8 cellular contexts compared by ENCODE assay signal in the genomic region with DNA sequence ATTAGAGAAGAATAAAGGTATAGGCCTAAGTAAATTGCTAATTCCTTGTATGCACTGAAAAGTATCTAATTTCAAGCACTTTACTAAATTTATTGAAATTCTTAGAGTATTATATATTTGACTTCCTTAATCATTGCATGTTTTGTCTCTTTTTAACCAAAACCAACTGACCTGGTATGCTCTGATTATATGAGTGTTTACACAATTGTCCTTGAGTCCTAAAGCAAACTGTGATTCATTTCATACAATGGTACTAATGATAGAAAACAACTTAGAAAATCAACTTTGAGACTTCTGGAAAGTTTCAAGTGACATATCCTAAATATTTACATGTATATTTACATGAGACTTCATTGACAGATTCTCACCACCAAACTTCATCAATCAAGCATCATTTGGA.
"Had no signal": no experiment of that assay in that cellular context is flagged by ENCODE, and none has a peak within 500 bp of the region (broad histone marks: within the 10 kb centered on the region; RNA-seq: fewer than 3 reads in every experiment).

No MANE protein-coding gene starts in this region.

- DNase-seq: GDM1, GF-D8 had no signal

- ATAC-seq: GM12878 had no signal

- H3K4me3 ChIP-seq: GM12878 had no signal

- FAIRE-seq: G401.6, GM12878, GM12891, GM12892, GM18507, GM19239 had no signal
